In the genomic region with DNA sequence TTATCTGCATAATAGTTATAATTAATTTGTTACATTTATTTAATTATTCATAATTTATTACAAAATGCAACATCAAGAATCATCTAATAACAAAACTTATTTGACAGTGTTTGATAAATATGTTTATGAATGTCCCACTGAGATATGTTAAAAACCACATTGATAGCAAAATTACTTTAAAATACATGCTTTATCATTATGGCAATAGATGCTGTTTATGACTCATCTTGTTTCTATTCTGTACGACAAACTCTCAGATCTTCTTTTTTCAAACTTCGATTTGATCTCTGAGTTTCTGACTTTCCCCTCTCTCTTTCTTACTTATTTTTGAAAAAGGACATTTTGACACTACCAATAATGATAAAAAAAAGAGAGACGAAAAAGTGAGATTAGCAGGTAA, we compare ENCODE assay signal across 16 cellular contexts. TPM values are rescaled to one million over a fixed set of nuclear protein-coding genes. Genes with fewer than 3 reads are reported as not detected.
DNase-seq lines count a peak whose midpoint lies in the region; ATAC-seq and TF ChIP-seq lines count a peak whose summit lies in the region.
"Had no signal": no experiment of that assay in that cellular context is flagged by ENCODE, and none has a peak within 500 bp of the region (broad histone marks: within the 10 kb centered on the region; RNA-seq: fewer than 3 reads in every experiment).

No MANE protein-coding gene starts in this region.

- POLR2A ChIA-PET in A673 (lab: Charles Lee; ENCODE audit: low non-redundant PET): no interaction called here

- H3K36me3 Mint-ChIP-seq in activated CD4-positive, alpha-beta T cell treated with anti-CD3 and anti-CD28 coated beads, Interleukin-2, amount 10 ng/mL, durations not matched to agents 24 days and 14 days (ENCODE audit: low read depth): no peaks in the 10 kb centered on the region
- peaks cover 15% of the 10 kb centered on the region for H3K36me3 Mint-ChIP-seq in stimulated activated memory B cell treated with anti-CD40 and anti-IgM and Interleukin-4, amounts not matched to agents 10 μg/mL and 1 μg/mL and 100 μg/mL, for 72 hours

- H3K27ac Mint-ChIP-seq in activated CD4-positive, alpha-beta T cell treated with anti-CD3 and anti-CD28 coated beads, Interleukin-2, amount 10 ng/mL, durations not matched to agents 24 days and 14 days: no peak overlapping the region
- peak overlapping the region; percentile 86 for H3K27ac Mint-ChIP-seq in stimulated activated memory B cell treated with anti-CD40 and anti-IgM and Interleukin-4, amounts not matched to agents 10 μg/mL and 1 μg/mL and 100 μg/mL, for 72 hours
- H3K27ac Mint-ChIP-seq: activated naive CD8-positive, alpha-beta T cell treated with anti-CD3 and anti-CD28 coated beads, Interleukin-2, amount 10 ng/mL, durations not matched to agents 7 days and 5 days had no signal

- no TSS peak for BruUV-seq in A673 (replicated peaks; lab: Mats Ljungman, UMichigan)

- no peak overlapping the region for H3K4me3 ChIP-seq in A673 (ENCODE audit: low read depth, low read length, poor library complexity, severe bottlenecking)
- H3K4me3 ChIP-seq: dorsolateral prefrontal cortex, lung had no signal

- peaks cover 19% of the 10 kb centered on the region for H3K4me1 Mint-ChIP-seq in activated CD4-positive, alpha-beta T cell treated with anti-CD3 and anti-CD28 coated beads, Interleukin-2, amount 10 ng/mL, durations not matched to agents 24 days and 14 days
- H3K4me1 Mint-ChIP-seq in stimulated activated memory B cell treated with anti-CD40 and anti-IgM and Interleukin-4, amounts not matched to agents 10 μg/mL and 1 μg/mL and 100 μg/mL, for 72 hours: peaks cover 27% of the 10 kb centered on the region

- H3K4me1 ChIP-seq in A673 (ENCODE audit: insufficient read depth, low read length, poor library complexity, severe bottlenecking): no peaks in the 10 kb centered on the region

- CTCF ChIA-PET in A673 (lab: Charles Lee): no interaction called here

- no peaks in the 10 kb centered on the region for H3K27me3 ChIP-seq in A673 (replicated peaks; ENCODE audit: insufficient read depth, low read depth, low read length, poor library complexity)
- H3K27me3 ChIP-seq: dorsolateral prefrontal cortex had no signal

- no peak for DNase-seq in activated CD4-positive, alpha-beta T cell treated with anti-CD3 and anti-CD28 coated beads, Interleukin-2, amount 10 ng/mL, durations not matched to agents 24 days and 14 days
- DNase-seq in activated CD4-positive, alpha-beta T cell treated with anti-CD3 and anti-CD28 coated beads for 4 hours: no peak
- DNase-seq in RPMI8226 (no peak), A673 (ENCODE audit: low spot score) (no peak), NCI-H2081 treated with DMSO at 0.1 percent for 48 hours (lab: John Stamatoyannopoulos, UW) (no peak)
- DNase-seq: activated naive CD8-positive, alpha-beta T cell treated with anti-CD3 and anti-CD28 coated beads, Interleukin-2, amount 10 ng/mL, durations not matched to agents 7 days and 5 days; DMS79; dorsolateral prefrontal cortex; glutamatergic neuron; KG1; NCI-H526 treated with DMSO at 0.1 percent for 48 hours; SW 1271 had no signal

- H3K27me3 Mint-ChIP-seq in activated CD4-positive, alpha-beta T cell treated with anti-CD3 and anti-CD28 coated beads, Interleukin-2, amount 10 ng/mL, durations not matched to agents 24 days and 14 days: peaks cover 23% of the 10 kb centered on the region
- no peaks in the 10 kb centered on the region for H3K27me3 Mint-ChIP-seq in stimulated activated memory B cell treated with anti-CD40 and anti-IgM and Interleukin-4, amounts not matched to agents 10 μg/mL and 1 μg/mL and 100 μg/mL, for 72 hours

- H3K4me3 Mint-ChIP-seq in activated CD4-positive, alpha-beta T cell treated with anti-CD3 and anti-CD28 coated beads, Interleukin-2, amount 10 ng/mL, durations not matched to agents 24 days and 14 days: peak overlapping the region; percentile 32
- H3K4me3 Mint-ChIP-seq in stimulated activated memory B cell treated with anti-CD40 and anti-IgM and Interleukin-4, amounts not matched to agents 10 μg/mL and 1 μg/mL and 100 μg/mL, for 72 hours: peak overlapping the region; percentile 51
- H3K4me3 Mint-ChIP-seq: activated naive CD8-positive, alpha-beta T cell treated with anti-CD3 and anti-CD28 coated beads, Interleukin-2, amount 10 ng/mL, durations not matched to agents 7 days and 5 days had no signal

- intact Hi-C loops in activated CD4-positive, alpha-beta T cell treated with anti-CD3 and anti-CD28 coated beads, Interleukin-2, amount 10 ng/mL, durations not matched to agents 24 days and 14 days (cut with micrococcal nuclease): loop anchor here (2.0 kb wide), 1 partner anchor 15 kb away; no protein-coding TSS in a partner anchor
- intact Hi-C loops in A673 (cut with micrococcal nuclease; ENCODE audit: unreplicated experiment): no loop called here

- peaks cover 12% of the 10 kb centered on the region for H3K9me3 Mint-ChIP-seq in activated CD4-positive, alpha-beta T cell treated with anti-CD3 and anti-CD28 coated beads, Interleukin-2, amount 10 ng/mL, durations not matched to agents 24 days and 14 days
- H3K9me3 Mint-ChIP-seq in stimulated activated memory B cell treated with anti-CD40 and anti-IgM and Interleukin-4, amounts not matched to agents 10 μg/mL and 1 μg/mL and 100 μg/mL, for 72 hours: peaks cover 4% of the 10 kb centered on the region

- H3K27ac ChIP-seq in A673 (ENCODE audit: low read depth, low read length, poor library complexity, severe bottlenecking): no peak overlapping the region
- H3K27ac ChIP-seq: dorsolateral prefrontal cortex had no signal

- no peaks in the 10 kb centered on the region for H3K36me3 ChIP-seq in A673 (ENCODE audit: insufficient read depth, low read length, poor library complexity, severe bottlenecking)

- ATAC-seq in GM21825 (IDR thresholded peaks at IDR 0.05; ENCODE audit: unreplicated experiment) (peak; percentile 54), HG03342 (IDR thresholded peaks at IDR 0.05; ENCODE audit: unreplicated experiment) (peak; percentile 59)
- peak; percentile 58 for ATAC-seq in stimulated activated memory B cell treated with anti-CD40 and anti-IgM and Interleukin-4, amounts not matched to agents 10 μg/mL and 1 μg/mL and 100 μg/mL, for 72 hours

- TF ChIP-seq CTCF in A673 (conservative IDR thresholded peaks at IDR 0.05; ENCODE audit: low read depth, low read length): no peak

- no peaks in the 10 kb centered on the region for H3K9me3 ChIP-seq in A673 (ENCODE audit: low read depth, low read length, poor library complexity, severe bottlenecking)

RNA-seq across cellular contexts. Expression of gene LRRK2, which starts 56.8 kb away (rescaled TPM):
- total RNA-seq in activated CD4-positive, alpha-beta T cell treated with anti-CD3 and anti-CD28 coated beads, Interleukin-2, amount 10 ng/mL, durations not matched to agents 24 days and 14 days: not detected in 2 replicates
- total RNA-seq in A673 (2021): 3.1 and 3.4 TPM in 2 replicates
